16 cellular contexts compared by ENCODE assay signal in genomic region chr2:106174056-106174455, GRCh38.
"Had no signal": no experiment of that assay in that cellular context is flagged by ENCODE, and none has a peak within 500 bp of the region (broad histone marks: within the 10 kb centered on the region; RNA-seq: fewer than 3 reads in every experiment).

No MANE protein-coding gene starts in this region.

- H3K4me1 ChIP-seq: body of pancreas, right lobe of liver, uterus had no signal

- H3K27ac ChIP-seq: body of pancreas, esophagus muscularis mucosa, left ventricle myocardium inferior, right lobe of liver, spleen, thoracic aorta, uterus had no signal

- H3K9me3 Mint-ChIP-seq: activated T-cell treated with anti-CD3 and anti-CD28 coated beads, Interleukin-2, amount 50 U/mL, for 24 hours; neural crest cell had no signal

- H3K9me3 ChIP-seq: body of pancreas, esophagus muscularis mucosa, left ventricle myocardium inferior, right lobe of liver, spleen, thoracic aorta, uterus had no signal

- H3K4me3 Mint-ChIP-seq: activated T-cell treated with anti-CD3 and anti-CD28 coated beads, Interleukin-2, amount 50 U/mL, for 24 hours; neural crest cell had no signal

- DNase-seq: activated effector memory CD4-positive, alpha-beta T cell treated with Interleukin-2 at 50 U/mL for 16 hours; activated naive CD4-positive, alpha-beta T cell treated with anti-CD3 and anti-CD28 coated beads, Interleukin-2, amount 50 U/mL, for 16 hours; activated T-cell treated with anti-CD3 and anti-CD28 coated beads, Interleukin-2, amount 50 U/mL, for 24 hours; amniotic stem cell; body of pancreas; hypothalamus; left ventricle myocardium inferior; mesendoderm; right lobe of liver; spleen; stimulated activated CD4-positive, alpha-beta T cell treated with anti-CD3 and anti-CD28 coated beads, Interleukin-1b, Interleukin-23, amount 100 ng/mL, for 48 hours; SW 1271; uterus had no signal

- H3K27me3 Mint-ChIP-seq: activated T-cell treated with anti-CD3 and anti-CD28 coated beads, Interleukin-2, amount 50 U/mL, for 24 hours had no signal

- H3K4me3 ChIP-seq: body of pancreas, esophagus muscularis mucosa, left ventricle myocardium inferior, right lobe of liver, spleen, thoracic aorta, uterus had no signal

- ATAC-seq: body of pancreas, right lobe of liver had no signal

- H3K36me3 ChIP-seq: esophagus muscularis mucosa, left ventricle myocardium inferior, right lobe of liver, thoracic aorta, uterus had no signal

- H3K27me3 ChIP-seq: body of pancreas, esophagus muscularis mucosa, right lobe of liver, spleen, uterus had no signal
